ENCODE assay signal across 26 cellular contexts in genomic region chr11:76188873-76189272, GRCh38. TPM values are rescaled to one million over a fixed set of nuclear protein-coding genes. Genes with fewer than 3 reads are reported as not detected.
"Had no signal": no experiment of that assay in that cellular context is flagged by ENCODE, and none has a peak within 500 bp of the region (broad histone marks: within the 10 kb centered on the region; RNA-seq: fewer than 3 reads in every experiment).

No MANE protein-coding gene starts in this region.

- ATAC-seq: activated CD4-positive, CD25-positive, alpha-beta regulatory T cell treated with anti-CD3 and anti-CD28 coated beads, Interleukin-2, amount 50 U/mL, for 24 hours; activated CD8-positive, alpha-beta T cell treated with anti-CD3 and anti-CD28 coated beads for 36 hours; activated T-cell treated with anti-CD3 and anti-CD28 coated beads, Interleukin-2, amount 50 U/mL, for 72 hours; T-cell had no signal

- H3K9me3 Mint-ChIP-seq: activated CD8-positive, alpha-beta T cell treated with anti-CD3 and anti-CD28 coated beads for 36 hours; activated naive CD8-positive, alpha-beta T cell treated with anti-CD3 and anti-CD28 coated beads, Interleukin-2, amount 10 ng/mL, durations not matched to agents 7 days and 5 days; activated T-cell treated with anti-CD3 and anti-CD28 coated beads, Interleukin-2, amount 50 U/mL, for 72 hours; T-cell had no signal

- H3K9me3 ChIP-seq: adrenal gland, breast epithelium had no signal

- DNase-seq: activated CD4-positive, alpha-beta T cell treated with anti-CD3 and anti-CD28 coated beads for 4 hours; activated CD8-positive, alpha-beta memory T cell treated with anti-CD3 and anti-CD28 coated beads, Interleukin-2, amount 50 U/mL, for 4 hours; activated CD8-positive, alpha-beta T cell treated with anti-CD3 and anti-CD28 coated beads for 36 hours; activated naive CD4-positive, alpha-beta T cell treated with anti-CD3 and anti-CD28 coated beads, Interleukin-2, amount 50 U/mL, for 16 hours; activated naive CD8-positive, alpha-beta T cell treated with anti-CD3 and anti-CD28 coated beads, Interleukin-2, amount 10 ng/mL, durations not matched to agents 7 days and 5 days; activated T-cell treated with anti-CD3 and anti-CD28 coated beads, Interleukin-2, amount 50 U/mL, for 72 hours; adrenal gland; anterior cingulate cortex; caudate nucleus; NCI-H1092; NCI-H1417; NCI-H1930; NCI-H2107; NCI-H2171 treated with DMSO at 0.1 percent for 48 hours; NCI-H345; NCI-H510A; NCI-H526 treated with DMSO at 0.1 percent for 48 hours; NCI-H82; SIG-M5; T-cell had no signal

- H3K4me3 Mint-ChIP-seq: activated CD8-positive, alpha-beta T cell treated with anti-CD3 and anti-CD28 coated beads for 36 hours; activated naive CD8-positive, alpha-beta T cell treated with anti-CD3 and anti-CD28 coated beads, Interleukin-2, amount 10 ng/mL, durations not matched to agents 7 days and 5 days; activated T-cell treated with anti-CD3 and anti-CD28 coated beads, Interleukin-2, amount 50 U/mL, for 72 hours; T-cell had no signal

- H3K36me3 ChIP-seq: breast epithelium had no signal

- H3K27ac Mint-ChIP-seq: activated CD8-positive, alpha-beta T cell treated with anti-CD3 and anti-CD28 coated beads for 36 hours; activated naive CD8-positive, alpha-beta T cell treated with anti-CD3 and anti-CD28 coated beads, Interleukin-2, amount 10 ng/mL, durations not matched to agents 7 days and 5 days; activated T-cell treated with anti-CD3 and anti-CD28 coated beads, Interleukin-2, amount 50 U/mL, for 72 hours; T-cell had no signal

- H3K36me3 Mint-ChIP-seq: activated naive CD8-positive, alpha-beta T cell treated with anti-CD3 and anti-CD28 coated beads, Interleukin-2, amount 10 ng/mL, durations not matched to agents 7 days and 5 days; T-cell had no signal

- H3K27ac ChIP-seq: breast epithelium, KMS-11 had no signal

- H3K4me3 ChIP-seq: adrenal gland, breast epithelium had no signal

- H3K27me3 Mint-ChIP-seq: activated CD8-positive, alpha-beta T cell treated with anti-CD3 and anti-CD28 coated beads for 36 hours; activated naive CD8-positive, alpha-beta T cell treated with anti-CD3 and anti-CD28 coated beads, Interleukin-2, amount 10 ng/mL, durations not matched to agents 7 days and 5 days had no signal

- H3K27me3 ChIP-seq: adrenal gland, breast epithelium had no signal

- H3K4me1 Mint-ChIP-seq: T-cell had no signal

RNA-seq across cellular contexts. Expression of gene WNT11, which starts 17.4 kb away (rescaled TPM):
- total RNA-seq: MCF 10A; OCI-LY7; T-helper 2 cell treated with Interferon-gamma antibody and Interleukin-4, amounts not matched to agents 100 ng/mL and 5 ng/mL, for 36 hours had no signal
